ENCODE assay signal across 8 cellular contexts in the genomic region with DNA sequence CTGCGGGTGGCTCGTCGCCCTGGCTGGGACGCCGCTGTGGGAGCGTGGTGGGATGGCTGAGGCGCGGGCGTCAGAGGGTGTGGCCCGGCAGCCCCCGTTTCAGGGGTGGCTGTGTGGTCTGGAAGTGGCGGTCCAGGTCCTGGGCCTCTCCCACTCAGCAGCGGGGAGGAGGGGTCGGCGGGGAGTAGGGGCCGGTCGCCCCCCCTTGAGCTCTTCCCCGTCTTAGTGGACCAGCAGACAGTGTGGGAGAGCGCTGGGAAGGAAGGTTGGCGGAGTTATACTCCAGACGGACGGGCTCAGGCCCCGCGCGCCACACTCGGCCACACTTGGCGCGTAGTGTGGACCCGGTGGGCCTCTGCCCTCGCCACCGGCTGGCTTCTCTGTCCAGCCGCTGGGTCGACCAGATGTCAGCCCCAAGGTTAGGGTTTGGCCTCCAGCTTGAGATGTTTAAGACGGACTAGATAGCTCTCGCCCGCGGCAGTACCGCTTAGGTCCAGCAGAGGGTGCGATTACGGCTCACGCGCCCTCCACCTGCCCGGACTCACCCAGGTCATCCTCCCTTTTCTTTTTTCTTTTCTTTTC. TPM values are rescaled to one million over a fixed set of nuclear protein-coding genes. Genes with fewer than 3 reads are reported as not detected.
DNase-seq lines count a peak whose midpoint lies in the region; ATAC-seq and TF ChIP-seq lines count a peak whose summit lies in the region.

No MANE protein-coding gene starts in this region.

- no peaks in the 10 kb centered on the region for H3K27me3 Mint-ChIP-seq in GM23338 (ENCODE audit: insufficient read depth, low read depth, poor library complexity)
- H3K27me3 Mint-ChIP-seq in WTC11 (ENCODE audit: low read depth) = peaks cover 6% of the 10 kb centered on the region
- no peaks in the 10 kb centered on the region for H3K27me3 Mint-ChIP-seq in chondrocyte (ENCODE audit: low read depth)
- no peaks in the 10 kb centered on the region for H3K27me3 Mint-ChIP-seq in naive thymus-derived CD8-positive, alpha-beta T cell

- peak overlapping the region; percentile 84 for H3K4me2 ChIP-seq in GM23338

- POLR2A ChIA-PET in WTC11 (lab: Charles Lee) = interaction anchor here (0.6 to 2.0 kb wide), 5 partner anchors 9 to 921 kb away, joined by 3 to 8 read pairs (median 5); a partner anchor contains a TSS
- POLR2A ChIA-PET in naive thymus-derived CD8-positive, alpha-beta T cell (lab: Charles Lee) = interaction anchor here (1.0 to 2.3 kb wide), 2 partner anchors 22 to 98 kb away, joined by 3 to 7 read pairs; a partner anchor contains a TSS

- no peaks in the 10 kb centered on the region; the same call in 1 of the 2 replicates for H4K20me1 ChIP-seq in GM23338 (replicated peaks; ENCODE audit: insufficient read depth)

- ATAC-seq in GM23338 (peak; percentile 91), WTC11 (peak; percentile 85), thoracic aorta (ENCODE audit: insufficient number of reproducible peaks, low FRiP score, low read depth) (no peak), HG03378 (IDR thresholded peaks at IDR 0.05; ENCODE audit: unreplicated experiment) (no peak), HG02840 (IDR thresholded peaks at IDR 0.05; ENCODE audit: low FRiP score, unreplicated experiment) (no peak)
- peak; percentile 67 to 70 for ATAC-seq in naive thymus-derived CD8-positive, alpha-beta T cell

- H3K4me1 Mint-ChIP-seq in GM23338 (no peaks in the 10 kb centered on the region), WTC11 (no peaks in the 10 kb centered on the region), chondrocyte (ENCODE audit: low read depth) (no peaks in the 10 kb centered on the region)
- H3K4me1 Mint-ChIP-seq in naive thymus-derived CD8-positive, alpha-beta T cell = peaks cover 0 to 10% (median 3%) of the 10 kb centered on the region in 4 donors

- TF ChIP-seq CTCF in GM23338 (conservative IDR thresholded peaks at IDR 0.05; ENCODE audit: low read depth in 2 of 2) (peak; percentile 79 to 81), WTC11 (IDR thresholded peaks at IDR 0.05) (peak; percentile 80), chondrocyte (IDR thresholded peaks at IDR 0.05) (peak; percentile 55), thoracic aorta (IDR thresholded peaks at IDR 0.05) (peak; percentile 54)

- H3K36me3 ChIP-seq in GM23338 (ENCODE audit: insufficient read depth) = no peaks in the 10 kb centered on the region
- H3K36me3 ChIP-seq in thoracic aorta = no peaks in the 10 kb centered on the region

- peaks cover 52% of the 10 kb centered on the region for H3K9me3 Mint-ChIP-seq in GM23338
- H3K9me3 Mint-ChIP-seq in WTC11 = peaks cover 49% of the 10 kb centered on the region
- peaks cover 11% of the 10 kb centered on the region for H3K9me3 Mint-ChIP-seq in chondrocyte (ENCODE audit: low read depth)
- peaks cover 0 to 49% (median 0%) of the 10 kb centered on the region in 9 donors for H3K9me3 Mint-ChIP-seq in naive thymus-derived CD8-positive, alpha-beta T cell

- no peaks in the 10 kb centered on the region for H3K9me3 ChIP-seq in thoracic aorta

- peak overlapping the region; percentile 89 for H2AFZ ChIP-seq in GM23338

- H3K4me3 ChIP-seq in GM23338 (peak overlapping the region; percentile 63), thoracic aorta (peak overlapping the region; percentile 63)

- H3K27ac ChIP-seq in GM23338 (ENCODE audit: low read depth) (no peak overlapping the region), thoracic aorta (peak overlapping the region in 1 of 2 donors; percentile 78)

- DNase-seq in GM23338 (ENCODE audit: low spot score) = peak; percentile 91
- peak; percentile 86 for DNase-seq in WTC11 (ENCODE audit: low spot score)
- DNase-seq in chondrocyte (ENCODE audit: low spot score) = peak; percentile 79
- DNase-seq in naive thymus-derived CD8-positive, alpha-beta T cell = peak; percentile 31 to 78 (median 54)
- no peak for DNase-seq in thoracic aorta (ENCODE audit: low spot score)
- no peak for DNase-seq in superior temporal gyrus (ENCODE audit: extremely low spot score)

- CTCF ChIA-PET in WTC11 (lab: Charles Lee) = interaction anchor here (0.6 to 2.0 kb wide), 42 partner anchors 9 to 1010 kb away, joined by 3 to 23 read pairs (median 4); a partner anchor contains a TSS

- H3K4me3 Mint-ChIP-seq in GM23338 (no peak overlapping the region; the same call in 2 of the 3 replicates), WTC11 (no peak overlapping the region), chondrocyte (ENCODE audit: unreplicated experiment) (no peak overlapping the region)
- peak overlapping the region in 3 of 10 donors; percentile 26 to 72 (median 65) for H3K4me3 Mint-ChIP-seq in naive thymus-derived CD8-positive, alpha-beta T cell

- H3K4me1 ChIP-seq in GM23338 (ENCODE audit: insufficient read depth) (no peaks in the 10 kb centered on the region), thoracic aorta (ENCODE audit: control insufficient read depth in 1 of 2, low read depth in 2 of 2) (no peaks in the 10 kb centered on the region)

- no peak overlapping the region for H3K27ac Mint-ChIP-seq in GM23338
- no peak overlapping the region for H3K27ac Mint-ChIP-seq in WTC11
- H3K27ac Mint-ChIP-seq in chondrocyte (ENCODE audit: unreplicated experiment) = no peak overlapping the region
- H3K27ac Mint-ChIP-seq in naive thymus-derived CD8-positive, alpha-beta T cell = peak overlapping the region in 2 of 10 donors; percentile 25 to 33

- H3K79me2 ChIP-seq in GM23338 (replicated peaks; ENCODE audit: insufficient read depth) = peaks cover 15% of the 10 kb centered on the region; the same call in 1 of the 2 replicates

- 0 out of 2 replicates have a peak, but pooled peaks cover 3% of the 10 kb centered on the region for H3K9me2 ChIP-seq in GM23338 (ENCODE audit: insufficient read depth)

- H3K27me3 ChIP-seq in GM23338 (ENCODE audit: insufficient read depth) (peaks cover 7% of the 10 kb centered on the region), thoracic aorta (replicated peaks; ENCODE audit: insufficient read depth) (no peaks in the 10 kb centered on the region)

- H3F3A ChIP-seq in GM23338 (replicated peaks; ENCODE audit: low read depth) = no peaks in the 10 kb centered on the region

- H3K36me3 Mint-ChIP-seq in GM23338 (ENCODE audit: low read depth) (peaks cover 41% of the 10 kb centered on the region), WTC11 (peaks cover 45% of the 10 kb centered on the region), chondrocyte (ENCODE audit: low read depth) (peaks cover 3% of the 10 kb centered on the region)
- H3K36me3 Mint-ChIP-seq in naive thymus-derived CD8-positive, alpha-beta T cell = peaks cover 0 to 8% (median 0%) of the 10 kb centered on the region in 3 donors

TF ChIP-seq in GM23338, 12 proteins besides CTCF, POLR2A, EP300 and RAD21 (continues in another document):
- TF ChIP-seq CREB1 (CRISPR knock-in tag; IDR thresholded peaks at IDR 0.05; ENCODE audit: low read depth) (no peak), JUNB (IDR thresholded peaks at IDR 0.05; ENCODE audit: unreplicated experiment) (no peak)

TF ChIP-seq in WTC11, 78 proteins besides CTCF, POLR2A, EP300 and RAD21:
- TF ChIP-seq NFE2L1 (CRISPR knock-in tag; IDR thresholded peaks at IDR 0.05) = no peak
- TF ChIP-seq ZNF232 (CRISPR knock-in tag; IDR thresholded peaks at IDR 0.05) = no peak
- TF ChIP-seq FOXP1 (CRISPR knock-in tag; IDR thresholded peaks at IDR 0.05; ENCODE audit: borderline replicate concordance) = no peak
- TF ChIP-seq, protein P1, sequence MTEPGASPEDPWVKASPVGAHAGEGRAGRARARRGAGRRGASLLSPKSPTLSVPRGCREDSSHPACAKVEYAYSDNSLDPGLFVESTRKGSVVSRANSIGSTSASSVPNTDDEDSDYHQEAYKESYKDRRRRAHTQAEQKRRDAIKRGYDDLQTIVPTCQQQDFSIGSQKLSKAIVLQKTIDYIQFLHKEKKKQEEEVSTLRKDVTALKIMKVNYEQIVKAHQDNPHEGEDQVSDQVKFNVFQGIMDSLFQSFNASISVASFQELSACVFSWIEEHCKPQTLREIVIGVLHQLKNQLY (CRISPR knock-in tag; IDR thresholded peaks at IDR 0.05) = no peak
- TF ChIP-seq, protein P2, sequence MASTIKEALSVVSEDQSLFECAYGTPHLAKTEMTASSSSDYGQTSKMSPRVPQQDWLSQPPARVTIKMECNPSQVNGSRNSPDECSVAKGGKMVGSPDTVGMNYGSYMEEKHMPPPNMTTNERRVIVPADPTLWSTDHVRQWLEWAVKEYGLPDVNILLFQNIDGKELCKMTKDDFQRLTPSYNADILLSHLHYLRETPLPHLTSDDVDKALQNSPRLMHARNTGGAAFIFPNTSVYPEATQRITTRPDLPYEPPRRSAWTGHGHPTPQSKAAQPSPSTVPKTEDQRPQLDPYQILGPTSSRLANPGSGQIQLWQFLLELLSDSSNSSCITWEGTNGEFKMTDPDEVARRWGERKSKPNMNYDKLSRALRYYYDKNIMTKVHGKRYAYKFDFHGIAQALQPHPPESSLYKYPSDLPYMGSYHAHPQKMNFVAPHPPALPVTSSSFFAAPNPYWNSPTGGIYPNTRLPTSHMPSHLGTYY (CRISPR knock-in tag; IDR thresholded peaks at IDR 0.05) = no peak
- no peak for TF ChIP-seq KAT7 (CRISPR knock-in tag; IDR thresholded peaks at IDR 0.05; ENCODE audit: borderline replicate concordance)
- TF ChIP-seq, protein P3, sequence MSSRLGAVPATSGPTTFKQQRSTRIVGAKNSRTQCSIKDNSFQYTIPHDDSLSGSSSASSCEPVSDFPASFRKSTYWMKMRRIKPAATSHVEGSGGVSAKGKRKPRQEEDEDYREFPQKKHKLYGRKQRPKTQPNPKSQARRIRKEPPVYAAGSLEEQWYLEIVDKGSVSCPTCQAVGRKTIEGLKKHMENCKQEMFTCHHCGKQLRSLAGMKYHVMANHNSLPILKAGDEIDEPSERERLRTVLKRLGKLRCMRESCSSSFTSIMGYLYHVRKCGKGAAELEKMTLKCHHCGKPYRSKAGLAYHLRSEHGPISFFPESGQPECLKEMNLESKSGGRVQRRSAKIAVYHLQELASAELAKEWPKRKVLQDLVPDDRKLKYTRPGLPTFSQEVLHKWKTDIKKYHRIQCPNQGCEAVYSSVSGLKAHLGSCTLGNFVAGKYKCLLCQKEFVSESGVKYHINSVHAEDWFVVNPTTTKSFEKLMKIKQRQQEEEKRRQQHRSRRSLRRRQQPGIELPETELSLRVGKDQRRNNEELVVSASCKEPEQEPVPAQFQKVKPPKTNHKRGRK (CRISPR knock-in tag; IDR thresholded peaks at IDR 0.05; ENCODE audit: borderline replicate concordance) = peak; percentile 95
- TF ChIP-seq FOXK1 (CRISPR knock-in tag; IDR thresholded peaks at IDR 0.05) = no peak
- no peak for TF ChIP-seq SOX15 (CRISPR knock-in tag; IDR thresholded peaks at IDR 0.05)

RNA-seq across cellular contexts. Expression of a gene that starts 21.7 kb away (rescaled TPM):
- 18.9 and 21.2 TPM in 2 replicates for total RNA-seq in GM23338 (2014; rRNA removed; shearing (Covaris generic))
- 12.6 and 13.4 TPM in 2 replicates for polyA plus RNA-seq in GM23338 (2016; fragmentation: Nextera tagmentation; extraction: Ambion mirVana)
- 7.7 to 9.2 TPM (median 9.1 TPM) in 3 replicates for total RNA-seq in WTC11 (2021)
- 6.0 to 13.8 TPM (median 6.7 TPM) in 3 replicates for total RNA-seq in chondrocyte
- total RNA-seq in naive thymus-derived CD8-positive, alpha-beta T cell = 10 to 100 TPM; 30.7 to 30.9 TPM
- polyA plus RNA-seq in naive thymus-derived CD8-positive, alpha-beta T cell = 10 to 100 TPM; 23.0 to 37.8 (median 34.9) TPM
- 10 to 100 TPM in 1 of 2 donors, 1 to 10 TPM in 1; 7.5 to 20.0 TPM for total RNA-seq in thoracic aorta

Comparison
In these comparisons a context has a peak if more than half of its experiments do, and no peak if none do; other contexts are left out.
1. ATAC-seq: peak in GM23338 (single experiment), WTC11 (single experiment) and naive thymus-derived CD8-positive, alpha-beta T cell (2 of 2); none in thoracic aorta (single experiment), HG03378 (single experiment) and HG02840 (single experiment).
2. DNase-seq: peak in GM23338 (single experiment), WTC11 (single experiment), chondrocyte (single experiment) and naive thymus-derived CD8-positive, alpha-beta T cell (10 of 10); none in thoracic aorta (single experiment) and superior temporal gyrus (single experiment).
3. Peak in every context shown above with its lines, with median percentiles within 50 percentile points of each other: CTCF ChIP-seq.